Comparison of ENCODE assay signal across 23 cellular contexts in genomic region chr14:104937694-104938365, GRCh38. TPM values are rescaled to one million over a fixed set of nuclear protein-coding genes. Genes with fewer than 3 reads are reported as not detected.
DNase-seq lines count a peak whose midpoint lies in the region; ATAC-seq and TF ChIP-seq lines count a peak whose summit lies in the region.
"Had no signal": no experiment of that assay in that cellular context is flagged by ENCODE, and none has a peak within 500 bp of the region (broad histone marks: within the 10 kb centered on the region; RNA-seq: fewer than 3 reads in every experiment).

No MANE protein-coding gene starts in this region.

- H3K9me2 ChIP-seq in Karpas-422 (replicated peaks; ENCODE audit: insufficient read depth, low read length): no peaks in the 10 kb centered on the region

- ATAC-seq in activated CD8-positive, alpha-beta memory T cell treated with anti-CD3 and anti-CD28 coated beads, Interleukin-2, amount 10 ng/mL, durations not matched to agents 7 days and 5 days: no peak
- ATAC-seq in GM18520 (IDR thresholded peaks at IDR 0.05; ENCODE audit: unreplicated experiment): no peak

- no peak overlapping the region for H3K4me3 Mint-ChIP-seq in activated CD8-positive, alpha-beta memory T cell treated with anti-CD3 and anti-CD28 coated beads, Interleukin-2, amount 10 ng/mL, durations not matched to agents 7 days and 5 days
- peak overlapping the region; percentile 32 for H3K4me3 Mint-ChIP-seq in endothelial cell (ENCODE audit: unreplicated experiment)

- no peak overlapping the region for H3K9ac ChIP-seq in Karpas-422 (ENCODE audit: low read length)

- H3K4me3 ChIP-seq in Karpas-422 (ENCODE audit: low read length): no peak overlapping the region

- peaks cover 48% of the 10 kb centered on the region for H4K20me1 ChIP-seq in Karpas-422 (ENCODE audit: insufficient read depth, low read depth, low read length)

- no peaks in the 10 kb centered on the region for H3K79me2 ChIP-seq in Karpas-422 (ENCODE audit: low read length)

- peak; percentile 5 for DNase-seq in activated CD8-positive, alpha-beta memory T cell treated with anti-CD3 and anti-CD28 coated beads, Interleukin-2, amount 50 U/mL, for 4 hours
- DNase-seq in activated CD8-positive, alpha-beta memory T cell treated with anti-CD3 and anti-CD28 coated beads, Interleukin-2, amount 10 ng/mL, durations not matched to agents 7 days and 5 days: no peak
- peak; percentile 57 for DNase-seq in Karpas-422
- no peak for DNase-seq in endothelial cell (ENCODE audit: low spot score)
- no peak for DNase-seq in NCI-H345 treated with DMSO at 0.1 percent for 48 hours (lab: John Stamatoyannopoulos, UW; ENCODE audit: unreplicated experiment)
- no peak for DNase-seq in hypothalamus (lab: John Stamatoyannopoulos, UW)
- DNase-seq: 8988T, AML-193, EL, GF-D8, MM.1S, NCI-H1092, NCI-H146, NCI-H2029, NCI-H345, NCI-H524 treated with DMSO at 0.1 percent for 48 hours, NCI-H82, Right ventricle myocardium superior, SW 1271 had no signal

- H3K27me3 ChIP-seq in Karpas-422 (ENCODE audit: low read length): no peaks in the 10 kb centered on the region

- no peak overlapping the region for H2AFZ ChIP-seq in Karpas-422 (ENCODE audit: low read length)

- H3K27ac ChIP-seq in Karpas-422 (ENCODE audit: low read length): no peak overlapping the region

- H3K4me1 ChIP-seq in Karpas-422 (ENCODE audit: low read length): peaks cover 5% of the 10 kb centered on the region

- no peak overlapping the region for H3K4me2 ChIP-seq in Karpas-422 (ENCODE audit: low read depth, low read length, poor library complexity, severe bottlenecking)

- no peaks in the 10 kb centered on the region for H3K9me3 ChIP-seq in Karpas-422 (ENCODE audit: low read length)

- no peaks in the 10 kb centered on the region for H3K36me3 Mint-ChIP-seq in activated CD8-positive, alpha-beta memory T cell treated with anti-CD3 and anti-CD28 coated beads, Interleukin-2, amount 10 ng/mL, durations not matched to agents 7 days and 5 days
- H3K36me3 Mint-ChIP-seq in endothelial cell (ENCODE audit: low read depth, unreplicated experiment): peaks cover 16% of the 10 kb centered on the region

- no peaks in the 10 kb centered on the region for H3K36me3 ChIP-seq in Karpas-422 (ENCODE audit: insufficient read depth, low read length)

- H3K27ac Mint-ChIP-seq in activated CD8-positive, alpha-beta memory T cell treated with anti-CD3 and anti-CD28 coated beads, Interleukin-2, amount 10 ng/mL, durations not matched to agents 7 days and 5 days: no peak overlapping the region
- no peak overlapping the region for H3K27ac Mint-ChIP-seq in endothelial cell (ENCODE audit: unreplicated experiment)

- TF ChIP-seq CTCF in endothelial cell (IDR thresholded peaks at IDR 0.05; ENCODE audit: unreplicated experiment): no peak

- CTCF ChIA-PET in activated CD8-positive, alpha-beta memory T cell treated with anti-CD3 and anti-CD28 coated beads, Interleukin-2, amount 10 ng/mL, durations not matched to agents 7 days and 5 days (lab: Charles Lee): no interaction called here

- H3K4me1 Mint-ChIP-seq in activated CD8-positive, alpha-beta memory T cell treated with anti-CD3 and anti-CD28 coated beads, Interleukin-2, amount 10 ng/mL, durations not matched to agents 7 days and 5 days: peaks cover 2% of the 10 kb centered on the region
- H3K4me1 Mint-ChIP-seq in endothelial cell (ENCODE audit: unreplicated experiment): peaks cover 10% of the 10 kb centered on the region

- no peaks in the 10 kb centered on the region for H3K9me3 Mint-ChIP-seq in activated CD8-positive, alpha-beta memory T cell treated with anti-CD3 and anti-CD28 coated beads, Interleukin-2, amount 10 ng/mL, durations not matched to agents 7 days and 5 days (ENCODE audit: low read depth)
- H3K9me3 Mint-ChIP-seq in endothelial cell (ENCODE audit: unreplicated experiment): no peaks in the 10 kb centered on the region

- H3K27me3 Mint-ChIP-seq in activated CD8-positive, alpha-beta memory T cell treated with anti-CD3 and anti-CD28 coated beads, Interleukin-2, amount 10 ng/mL, durations not matched to agents 7 days and 5 days: peaks cover 46% of the 10 kb centered on the region
- peaks cover 21% of the 10 kb centered on the region for H3K27me3 Mint-ChIP-seq in endothelial cell (ENCODE audit: unreplicated experiment)

RNA-seq across cellular contexts. Expression of gene PLD4, which starts 13.2 kb away (rescaled TPM):
- total RNA-seq in activated CD8-positive, alpha-beta memory T cell treated with anti-CD3 and anti-CD28 coated beads, Interleukin-2, amount 10 ng/mL, durations not matched to agents 7 days and 5 days: not detected
- 146 and 265 TPM in 2 replicates for total RNA-seq in Karpas-422 (2014; rRNA removed; shearing (Covaris generic); ENCODE audit: low replicate concordance)
- 1.3 TPM for total RNA-seq in endothelial cell (ENCODE audit: unreplicated experiment)
- total RNA-seq: H1, LHCN-M2, SK-MEL-5 had no signal

RNA-seq across cellular contexts. Expression of gene AHNAK2, which starts 40.3 kb away (rescaled TPM):
- total RNA-seq in activated CD8-positive, alpha-beta memory T cell treated with anti-CD3 and anti-CD28 coated beads, Interleukin-2, amount 10 ng/mL, durations not matched to agents 7 days and 5 days: not detected
- under 0.01 TPM in 1 of 2 replicates, not detected in the other for total RNA-seq in Karpas-422 (2014; rRNA removed; shearing (Covaris generic); ENCODE audit: low replicate concordance)
- total RNA-seq in endothelial cell (ENCODE audit: unreplicated experiment): 26.9 TPM

RNA-seq across cellular contexts. Expression of gene CLBA1, which starts 47.8 kb away (rescaled TPM):
- under 1 TPM; 0.56 to 0.67 TPM for total RNA-seq in activated CD8-positive, alpha-beta memory T cell treated with anti-CD3 and anti-CD28 coated beads, Interleukin-2, amount 10 ng/mL, durations not matched to agents 7 days and 5 days
- 9.4 and 14.5 TPM in 2 replicates for total RNA-seq in Karpas-422 (2014; rRNA removed; shearing (Covaris generic); ENCODE audit: low replicate concordance)
- 13.5 TPM for total RNA-seq in endothelial cell (ENCODE audit: unreplicated experiment)

Comparison
In these comparisons a context has a peak if more than half of its experiments do, and no peak if none do; other contexts are left out.
1. DNase-seq: peak in activated CD8-positive, alpha-beta memory T cell treated with anti-CD3 and anti-CD28 coated beads, Interleukin-2, amount 50 U/mL, for 4 hours (single experiment) and Karpas-422 (single experiment); none in activated CD8-positive, alpha-beta memory T cell treated with anti-CD3 and anti-CD28 coated beads, Interleukin-2, amount 10 ng/mL, durations not matched to agents 7 days and 5 days (single experiment), endothelial cell (single experiment), NCI-H345 treated with DMSO at 0.1 percent for 48 hours (single experiment) and hypothalamus (0 of 51).
2. RNA of gene PLD4, which starts 13.2 kb away (total RNA-seq): 146 to 265 TPM in Karpas-422; 1.3 TPM in endothelial cell (single experiment) and not detected in activated CD8-positive, alpha-beta memory T cell treated with anti-CD3 and anti-CD28 coated beads, Interleukin-2, amount 10 ng/mL, durations not matched to agents 7 days and 5 days; every median in the first group is over 10 times any median in the second.
3. RNA of gene AHNAK2, which starts 40.3 kb away (total RNA-seq): 26.9 TPM in endothelial cell (single experiment); not detected in activated CD8-positive, alpha-beta memory T cell treated with anti-CD3 and anti-CD28 coated beads, Interleukin-2, amount 10 ng/mL, durations not matched to agents 7 days and 5 days and under 0.01 TPM in Karpas-422; every median in the first group is over 10 times any median in the second.